12 cellular contexts compared by ENCODE assay signal in the genomic region with DNA sequence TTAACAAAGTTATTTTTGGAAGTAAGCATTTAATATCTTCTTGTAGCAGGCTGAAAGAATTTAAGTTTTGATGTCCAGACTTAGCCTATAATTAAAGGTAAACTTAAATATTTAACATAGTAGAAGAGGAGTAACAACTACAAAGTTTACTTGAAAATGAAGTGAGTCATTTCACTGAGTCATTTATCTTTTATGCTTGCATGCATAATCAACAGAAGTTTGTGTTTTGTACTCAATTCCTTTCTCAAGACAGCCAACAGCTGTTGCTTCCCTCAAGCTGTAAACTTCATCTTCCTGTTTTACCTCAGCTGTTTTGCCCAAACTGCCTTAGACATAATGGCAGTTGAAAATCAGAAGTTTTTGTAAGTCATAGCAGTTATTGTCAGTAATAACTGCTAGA. TPM values are rescaled to one million over a fixed set of nuclear protein-coding genes. Genes with fewer than 3 reads are reported as not detected.
A peak's percentile ranks its signal among the peaks of the same experiment; 100 is the strongest.
DNase-seq lines count a peak whose midpoint lies in the region; ATAC-seq and TF ChIP-seq lines count a peak whose summit lies in the region.
"Had no signal": no experiment of that assay in that cellular context is flagged by ENCODE, and none has a peak within 500 bp of the region (broad histone marks: within the 10 kb centered on the region; RNA-seq: fewer than 3 reads in every experiment).

No MANE protein-coding gene starts in this region.

- H2AK5ac ChIP-seq in mesenchymal stem cell (ENCODE audit: low read length, severe bottlenecking) = no peak overlapping the region

- no peak overlapping the region for H4K8ac ChIP-seq in mesenchymal stem cell (ENCODE audit: low read length)

- no peaks in the 10 kb centered on the region for H3K36me3 ChIP-seq in colonic mucosa
- no peaks in the 10 kb centered on the region for H3K36me3 ChIP-seq in mesenchymal stem cell (ENCODE audit: control insufficient read depth in 1 of 2, insufficient read depth in 2 of 2, low read depth in 1 of 2, low read length in 2 of 2)
- H3K36me3 ChIP-seq: BLaER1 had no signal

- no peak for TF ChIP-seq CTCF in colonic mucosa (IDR thresholded peaks at IDR 0.05)

- no peak overlapping the region for H3K27ac Mint-ChIP-seq in activated naive CD4-positive, alpha-beta T cell treated with anti-CD3 and anti-CD28 coated beads, Interleukin-2, amount 10 ng/mL, durations not matched to agents 7 days and 5 days

- no peaks in the 10 kb centered on the region for H3K36me3 Mint-ChIP-seq in activated naive CD4-positive, alpha-beta T cell treated with anti-CD3 and anti-CD28 coated beads, Interleukin-2, amount 10 ng/mL, durations not matched to agents 7 days and 5 days

- no peak overlapping the region for H4K91ac ChIP-seq in mesenchymal stem cell (ENCODE audit: low read length)

- H2AFZ ChIP-seq in mesenchymal stem cell (ENCODE audit: low read depth, low read length) = no peak overlapping the region

- H2BK5ac ChIP-seq in mesenchymal stem cell (ENCODE audit: low read depth, low read length, poor library complexity, severe bottlenecking) = no peak overlapping the region

- H3K9me3 Mint-ChIP-seq in activated naive CD4-positive, alpha-beta T cell treated with anti-CD3 and anti-CD28 coated beads, Interleukin-2, amount 10 ng/mL, durations not matched to agents 7 days and 5 days = no peaks in the 10 kb centered on the region

- DNase-seq in AG08395 (ENCODE audit: low spot score) (peak; percentile 47), M059J (ENCODE audit: low read depth) (peak; percentile 60), colonic mucosa (no peak), mesenchymal stem cell (peak; percentile 85), HuH-7.5 (ENCODE audit: low spot score) (no peak)
- no peak for DNase-seq in activated naive CD4-positive, alpha-beta T cell treated with anti-CD3 and anti-CD28 coated beads, Interleukin-2, amount 10 ng/mL, durations not matched to agents 7 days and 5 days

- H3K4me3 Mint-ChIP-seq in activated naive CD4-positive, alpha-beta T cell treated with anti-CD3 and anti-CD28 coated beads, Interleukin-2, amount 10 ng/mL, durations not matched to agents 7 days and 5 days = no peak overlapping the region

- H3K4me1 ChIP-seq in colonic mucosa = no peaks in the 10 kb centered on the region
- no peaks in the 10 kb centered on the region for H3K4me1 ChIP-seq in mesenchymal stem cell (ENCODE audit: control insufficient read depth, insufficient read depth, low read depth, low read length)

- H3K23ac ChIP-seq in mesenchymal stem cell (ENCODE audit: low read length in 2 of 2) = no peak overlapping the region

- no peak overlapping the region for H2BK12ac ChIP-seq in mesenchymal stem cell (ENCODE audit: low read length in 2 of 2)

- H3K18ac ChIP-seq in mesenchymal stem cell (ENCODE audit: low read depth in 1 of 2, low read length in 2 of 2) = no peak overlapping the region

- no peak overlapping the region for H3K14ac ChIP-seq in mesenchymal stem cell (ENCODE audit: low read length in 2 of 2)

- no peaks in the 10 kb centered on the region for H3K27me3 Mint-ChIP-seq in activated naive CD4-positive, alpha-beta T cell treated with anti-CD3 and anti-CD28 coated beads, Interleukin-2, amount 10 ng/mL, durations not matched to agents 7 days and 5 days

- H3K4me2 ChIP-seq in mesenchymal stem cell (ENCODE audit: low read length, poor library complexity, severe bottlenecking) = no peak overlapping the region

- H3K79me1 ChIP-seq in mesenchymal stem cell (replicated peaks; ENCODE audit: low read length, poor library complexity, severe bottlenecking) = no peaks in the 10 kb centered on the region

- no peak overlapping the region for H2BK15ac ChIP-seq in mesenchymal stem cell (ENCODE audit: low read depth, poor library complexity, severe bottlenecking)

- H3K27ac ChIP-seq in colonic mucosa (peak overlapping the region; percentile 17), mesenchymal stem cell (ENCODE audit: low read length, poor library complexity, severe bottlenecking) (no peak overlapping the region)
- H3K27ac ChIP-seq: VCaP had no signal

- H3K9ac ChIP-seq in colonic mucosa (ENCODE audit: low read depth in 2 of 2, low read length in 2 of 2) = no peak overlapping the region
- H3K9ac ChIP-seq in mesenchymal stem cell (ENCODE audit: low read length) = peak overlapping the region; percentile 82
- H3K9ac ChIP-seq: BLaER1 had no signal

- CTCF ChIA-PET in activated naive CD4-positive, alpha-beta T cell treated with anti-CD3 and anti-CD28 coated beads, Interleukin-2, amount 10 ng/mL, durations not matched to agents 7 days and 5 days (lab: Charles Lee) = no interaction called here

- H3K4me3 ChIP-seq in colonic mucosa (no peak overlapping the region), mesenchymal stem cell (ENCODE audit: insufficient read depth in 1 of 2, low read depth in 1 of 2, low read length in 2 of 2) (no peak overlapping the region)
- H3K4me3 ChIP-seq: BLaER1, GM12878 had no signal

- no peaks in the 10 kb centered on the region for H3K9me3 ChIP-seq in colonic mucosa
- H3K9me3 ChIP-seq in mesenchymal stem cell (ENCODE audit: control insufficient read depth, low read length) = no peaks in the 10 kb centered on the region
- H3K9me3 ChIP-seq: BLaER1 had no signal

- H3K27me3 ChIP-seq in colonic mucosa = no peaks in the 10 kb centered on the region
- H3K27me3 ChIP-seq in mesenchymal stem cell (ENCODE audit: control insufficient read depth in 1 of 2, insufficient read depth in 1 of 2, low read length in 2 of 2) = no peaks in the 10 kb centered on the region
- H3K27me3 ChIP-seq: BLaER1 had no signal

- ATAC-seq in HG03097 (IDR thresholded peaks at IDR 0.05; ENCODE audit: low FRiP score, unreplicated experiment) (no peak), HG03139 (IDR thresholded peaks at IDR 0.05; ENCODE audit: unreplicated experiment) (no peak)
- ATAC-seq: GM12878, left lobe of liver had no signal

- H3K4ac ChIP-seq in mesenchymal stem cell (ENCODE audit: low read depth in 1 of 2, low read length in 2 of 2) = no peak overlapping the region

- no peak overlapping the region for H2BK120ac ChIP-seq in mesenchymal stem cell (ENCODE audit: low read depth, low read length)

- no peaks in the 10 kb centered on the region for H3K4me1 Mint-ChIP-seq in activated naive CD4-positive, alpha-beta T cell treated with anti-CD3 and anti-CD28 coated beads, Interleukin-2, amount 10 ng/mL, durations not matched to agents 7 days and 5 days

- intact Hi-C loops in colonic mucosa (cut with DNase I) = no loop called here

RNA-seq across cellular contexts. Expression of a gene that starts 58.0 kb away (rescaled TPM):
- total RNA-seq in M059J (2014; rRNA removed; shearing (Covaris generic)) = 2.2 and 3.6 TPM in 2 replicates
- total RNA-seq in colonic mucosa = 10 to 100 TPM in 1 of 2 donors, 1 to 10 TPM in 1; 6.3 to 14.5 TPM
- polyA plus RNA-seq in mesenchymal stem cell (2013, experiment 1 of 2) = 17.8 TPM
- polyA plus RNA-seq in mesenchymal stem cell (2013, experiment 2 of 2) = 18.6 TPM
- total RNA-seq: GM12878 had no signal
- polyA plus RNA-seq: GM12878 had no signal

Comparison
In these comparisons a context has a peak if more than half of its experiments do, and no peak if none do; other contexts are left out.
1. DNase-seq: peak in AG08395 (single experiment), M059J (single experiment) and mesenchymal stem cell (single experiment); none in colonic mucosa (single experiment), HuH-7.5 (single experiment) and activated naive CD4-positive, alpha-beta T cell treated with anti-CD3 and anti-CD28 coated beads, Interleukin-2, amount 10 ng/mL, durations not matched to agents 7 days and 5 days (single experiment).